In genomic region chr2:30631051-30631671, GRCh38 we compare ENCODE assay signal across 1 cellular context.
A peak's percentile ranks its signal among the peaks of the same experiment; 100 is the strongest.
TF ChIP-seq lines count a peak whose summit lies in the region.

No MANE protein-coding gene starts in this region.

TF ChIP-seq in GM12878, 131 proteins besides CTCF, POLR2A, EP300 and RAD21 (continued from another document):
- TF ChIP-seq ZBTB11 (CRISPR knock-in tag; IDR thresholded peaks at IDR 0.05) = no peak
- no peak for TF ChIP-seq ZBED1 (IDR thresholded peaks at IDR 0.05; ENCODE audit: borderline replicate concordance)
- TF ChIP-seq KAT2A (conservative IDR thresholded peaks at IDR 0.05; ENCODE audit: control insufficient read depth, low read depth, low read length) = no peak
- TF ChIP-seq GABPA (IDR thresholded peaks at IDR 0.05; ENCODE audit: low read depth) = no peak
- no peak for TF ChIP-seq IRF4 (IDR thresholded peaks at IDR 0.05; ENCODE audit: low read depth, low read length)
- peak; percentile 76 for TF ChIP-seq SMAD1 (IDR thresholded peaks at IDR 0.05; ENCODE audit: low read depth, partially characterized antibody)
- TF ChIP-seq USF1 (IDR thresholded peaks at IDR 0.05; ENCODE audit: borderline replicate concordance, extremely low read length, insufficient read depth, low read depth, low read length) = no peak
- TF ChIP-seq SMC3 (IDR thresholded peaks at IDR 0.05; ENCODE audit: borderline replicate concordance, low read length) = no peak
- TF ChIP-seq CBX5 (IDR thresholded peaks at IDR 0.05; ENCODE audit: low read depth) = no peak
- TF ChIP-seq MTA2 (IDR thresholded peaks at IDR 0.05; ENCODE audit: low read depth) = no peak
- no peak for TF ChIP-seq WRNIP1 (IDR thresholded peaks at IDR 0.05; ENCODE audit: borderline replicate concordance, low read depth, low read length)
- peak; percentile 86 for TF ChIP-seq CBFB (IDR thresholded peaks at IDR 0.05; ENCODE audit: low read depth)
- no peak for TF ChIP-seq SREBF2 (IDR thresholded peaks at IDR 0.05; ENCODE audit: low read length)
- TF ChIP-seq YY1 (IDR thresholded peaks at IDR 0.05; ENCODE audit: low read depth, low read length) = no peak
- TF ChIP-seq NR2C1 (IDR thresholded peaks at IDR 0.05) = no peak
- no peak for TF ChIP-seq RELB (IDR thresholded peaks at IDR 0.05; ENCODE audit: low read depth)
- TF ChIP-seq JUND (IDR thresholded peaks at IDR 0.05; ENCODE audit: low read depth, low read length) = no peak
- TF ChIP-seq TAF1 (IDR thresholded peaks at IDR 0.05; ENCODE audit: borderline replicate concordance, low read depth, low read length) = no peak
- no peak for TF ChIP-seq PML (IDR thresholded peaks at IDR 0.05; ENCODE audit: low read length)
- no peak for TF ChIP-seq NBN (IDR thresholded peaks at IDR 0.05)
- TF ChIP-seq CREB1 (IDR thresholded peaks at IDR 0.05; ENCODE audit: low read depth) = no peak
- peak; percentile 52; the same call in 1 of the 2 replicates for TF ChIP-seq NFIC (IDR thresholded peaks at IDR 0.05; ENCODE audit: low read depth, low read length)
- no peak for TF ChIP-seq ATF3 (IDR thresholded peaks at IDR 0.05; ENCODE audit: borderline replicate concordance, extremely low read depth, low read depth, low read length)
- no peak for TF ChIP-seq RB1 (IDR thresholded peaks at IDR 0.05; ENCODE audit: borderline replicate concordance)
- peak; percentile 18 for TF ChIP-seq SKIL (IDR thresholded peaks at IDR 0.05; ENCODE audit: low read depth, poor library complexity, severe bottlenecking)
- TF ChIP-seq TCF12 (IDR thresholded peaks at IDR 0.05; ENCODE audit: low read depth, low read length) = no peak
- TF ChIP-seq RAD51 (IDR thresholded peaks at IDR 0.05) = no peak
TF ChIP-seq in GM12878: peak in this region for 12.
